Comparison of ENCODE assay signal across 1 cellular context in genomic region chr7:23938937-23939552, GRCh38.
TF ChIP-seq lines count a peak whose summit lies in the region.

No MANE protein-coding gene starts in this region.

TF ChIP-seq in GM12878, 131 proteins besides CTCF, POLR2A, EP300 and RAD21:
- TF ChIP-seq IRF5 (IDR thresholded peaks at IDR 0.05; ENCODE audit: borderline replicate concordance) (no peak), SMC3 (IDR thresholded peaks at IDR 0.05; ENCODE audit: borderline replicate concordance, low read length) (peak; percentile 65), ETV6 (conservative IDR thresholded peaks at IDR 0.05 in 1 of 2, IDR thresholded peaks at IDR 0.05 in 1 of 2; ENCODE audit: borderline replicate concordance in 1 of 2, low read depth in 1 of 2) (no peak), NFIC (IDR thresholded peaks at IDR 0.05; ENCODE audit: low read depth, low read length) (no peak), POLR2AphosphoS2 (IDR thresholded peaks at IDR 0.05; ENCODE audit: low read depth, low read length) (no peak), RUNX3 (IDR thresholded peaks at IDR 0.05; ENCODE audit: low read length) (peak; percentile 56), STAT1 (conservative IDR thresholded peaks at IDR 0.05) (no peak)
